Comparison of ENCODE assay signal across 8 cellular contexts in the genomic region with DNA sequence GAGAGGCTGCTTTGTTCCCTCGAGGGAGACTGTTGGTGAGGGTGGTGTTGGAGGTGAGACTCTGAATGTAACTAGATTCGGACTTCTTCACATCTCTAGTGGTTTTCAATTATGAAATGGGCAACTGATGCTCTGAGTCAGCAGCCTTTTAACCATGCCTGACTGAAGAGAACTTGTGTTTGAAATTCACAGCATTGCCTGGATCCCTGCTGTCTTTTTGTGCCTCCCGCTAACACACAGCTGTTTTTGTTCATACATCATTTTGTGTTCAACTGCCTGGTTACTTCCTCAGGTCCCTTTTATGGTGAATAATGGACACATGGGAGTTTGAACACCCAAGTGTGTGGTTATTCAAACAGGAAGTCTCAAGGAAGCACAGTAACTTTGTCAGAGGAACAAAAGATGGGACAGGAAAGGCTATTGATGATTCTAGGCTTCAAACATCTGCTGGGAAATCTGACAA. TPM values are rescaled to one million over a fixed set of nuclear protein-coding genes. Genes with fewer than 3 reads are reported as not detected.
DNase-seq lines count a peak whose midpoint lies in the region; ATAC-seq and TF ChIP-seq lines count a peak whose summit lies in the region.

No MANE protein-coding gene starts in this region.

- H4K91ac ChIP-seq in neuronal stem cell (ENCODE audit: low read depth, low read length, poor library complexity) = no peak overlapping the region

- no peak overlapping the region for H2AFZ ChIP-seq in neuronal stem cell (ENCODE audit: low read length)

- no peak overlapping the region for H2AK5ac ChIP-seq in neuronal stem cell (ENCODE audit: low read depth, low read length)

- H2BK120ac ChIP-seq in neuronal stem cell (ENCODE audit: low read depth, low read length) = no peak overlapping the region

- peaks cover 88% of the 10 kb centered on the region for H3K4me1 Mint-ChIP-seq in HFFc6 (ENCODE audit: low read depth)

- intact Hi-C loops in left ventricle myocardium superior (cut with micrococcal nuclease) = no loop called here

- no peak overlapping the region for H3K14ac ChIP-seq in neuronal stem cell (ENCODE audit: low read length)

- H3K4me3 Mint-ChIP-seq in HFFc6 = peak overlapping the region; percentile 81

- H2BK5ac ChIP-seq in neuronal stem cell (ENCODE audit: low read length) = no peak overlapping the region

- TF ChIP-seq CTCF in HFFc6 (IDR thresholded peaks at IDR 0.05) = no peak

- no peak overlapping the region for H2BK15ac ChIP-seq in neuronal stem cell (ENCODE audit: low read length)

- H3K4ac ChIP-seq in neuronal stem cell (ENCODE audit: low read length) = no peak overlapping the region

- peak overlapping the region; percentile 92 for H3K27ac Mint-ChIP-seq in HFFc6

- in situ Hi-C loops in SK-MEL-5 (cut with HindIII; ENCODE audit: low pct_unique_long_range_greater_than_20kb, low sequenced_read_pairs) = no loop called here

- H3K4me1 ChIP-seq in neuronal stem cell (ENCODE audit: control insufficient read depth in 2 of 2, insufficient read depth in 1 of 2, low read depth in 1 of 2, low read length in 2 of 2) = peaks cover 9 to 73% of the 10 kb centered on the region in 2 donors

- peaks cover 41% of the 10 kb centered on the region for H3K36me3 Mint-ChIP-seq in HFFc6 (ENCODE audit: low read depth)

- H3K79me1 ChIP-seq in neuronal stem cell (ENCODE audit: low read depth, low read length) = peaks cover 2% of the 10 kb centered on the region

- DNase-seq in A172 (ENCODE audit: low spot score) (peak; percentile 80), HFFc6 (peak; percentile 69), SK-MEL-5 (ENCODE audit: low read depth, low spot score) (peak; percentile 60), left ventricle myocardium superior (no peak), neuronal stem cell (ENCODE audit: low spot score) (no peak)

- H3K27me3 ChIP-seq in neuronal stem cell (ENCODE audit: control insufficient read depth in 3 of 3, insufficient read depth in 3 of 3, low read depth in 1 of 3, low read length in 3 of 3) = no peaks in the 10 kb centered on the region

- no peak overlapping the region for H3K27ac ChIP-seq in neuronal stem cell (replicated peaks; ENCODE audit: low read length)

- H3K23ac ChIP-seq in neuronal stem cell (ENCODE audit: low read depth, low read length, poor library complexity) = no peak overlapping the region

- H3K4me2 ChIP-seq in neuronal stem cell (ENCODE audit: insufficient read depth, low read length, poor library complexity, severe bottlenecking) = no peak overlapping the region

- H2BK12ac ChIP-seq in neuronal stem cell (ENCODE audit: low read length) = no peak overlapping the region

- no peaks in the 10 kb centered on the region for H3K9me3 Mint-ChIP-seq in HFFc6

- no CpG with 5 or more reads among the region's 3 CpGs for whole genome bisulfite sequencing in neuronal stem cell (ENCODE audit: extremely low coverage in 2 of 2, insufficient read length in 2 of 2, insufficient replicate concordance in 1 of 2), 2 donors

- no peak overlapping the region for H3K9ac ChIP-seq in neuronal stem cell (ENCODE audit: low read depth, low read length, poor library complexity)

- 0 out of 2 replicates have a peak, but pooled peaks cover 2% of the 10 kb centered on the region for H3K27me3 Mint-ChIP-seq in HFFc6 (ENCODE audit: insufficient read depth)

- peak; percentile 25 for ATAC-seq in left ventricle myocardium superior
- ATAC-seq in HG03025 (IDR thresholded peaks at IDR 0.05; ENCODE audit: low FRiP score, unreplicated experiment) = no peak
- no peak for ATAC-seq in HG02885 (IDR thresholded peaks at IDR 0.05; ENCODE audit: poor library complexity, unreplicated experiment)
- no peak for ATAC-seq in GM18520 (IDR thresholded peaks at IDR 0.05; ENCODE audit: unreplicated experiment)

- H3K36me3 ChIP-seq in neuronal stem cell (replicated peaks in 1 of 2; ENCODE audit: control insufficient read depth in 2 of 2, insufficient read depth in 2 of 2, low read length in 2 of 2) = peaks cover 0 to 2% of the 10 kb centered on the region in 2 donors

- H3K9me3 ChIP-seq in neuronal stem cell (replicated peaks in 1 of 2; ENCODE audit: control insufficient read depth in 2 of 2, insufficient read depth in 1 of 2, low read depth in 1 of 2, low read length in 2 of 2) = no peaks in the 10 kb centered on the region

- no peak overlapping the region for H3K4me3 ChIP-seq in neuronal stem cell (ENCODE audit: low read length in 2 of 2)

- H3K18ac ChIP-seq in neuronal stem cell (ENCODE audit: low read length) = no peak overlapping the region

- H4K8ac ChIP-seq in neuronal stem cell (ENCODE audit: low read depth, low read length) = no peak overlapping the region

RNA-seq across cellular contexts. Expression of a gene that starts 16.8 kb away (rescaled TPM):
- 143 and 190 TPM in 2 replicates for total RNA-seq in A172 (2014; rRNA removed; shearing (Covaris generic))
- 100 to 1,000 TPM; 352 to 465 (median 393) TPM for total RNA-seq in HFFc6 (2021; fragmentation: NEBNext Ultra II Directional; extraction: Animal tissue kit (Norgen Biotek cat#: 25700))
- total RNA-seq in SK-MEL-5 (2014; rRNA removed; shearing (Covaris generic)) = 114 and 138 TPM in 2 replicates
- 157 and 209 TPM in 2 replicates for polyA plus RNA-seq in SK-MEL-5 (2015; cell fraction: cytosol; rRNA removed)
- 47.1 and 60.2 TPM in 2 replicates for polyA plus RNA-seq in SK-MEL-5 (2015; cell fraction: nucleus; rRNA removed)
- total RNA-seq in left ventricle myocardium superior = 98.7 TPM
- polyA plus RNA-seq in neuronal stem cell (2013, experiment 1 of 2) = 51.9 TPM
- polyA plus RNA-seq in neuronal stem cell (2013, experiment 2 of 2) = 48.3 TPM

Comparison
In these comparisons a context has a peak if more than half of its experiments do, and no peak if none do; other contexts are left out.
1. DNase-seq: peak in A172 (single experiment), HFFc6 (single experiment) and SK-MEL-5 (single experiment); none in left ventricle myocardium superior (single experiment) and neuronal stem cell (single experiment).